In the genomic region with DNA sequence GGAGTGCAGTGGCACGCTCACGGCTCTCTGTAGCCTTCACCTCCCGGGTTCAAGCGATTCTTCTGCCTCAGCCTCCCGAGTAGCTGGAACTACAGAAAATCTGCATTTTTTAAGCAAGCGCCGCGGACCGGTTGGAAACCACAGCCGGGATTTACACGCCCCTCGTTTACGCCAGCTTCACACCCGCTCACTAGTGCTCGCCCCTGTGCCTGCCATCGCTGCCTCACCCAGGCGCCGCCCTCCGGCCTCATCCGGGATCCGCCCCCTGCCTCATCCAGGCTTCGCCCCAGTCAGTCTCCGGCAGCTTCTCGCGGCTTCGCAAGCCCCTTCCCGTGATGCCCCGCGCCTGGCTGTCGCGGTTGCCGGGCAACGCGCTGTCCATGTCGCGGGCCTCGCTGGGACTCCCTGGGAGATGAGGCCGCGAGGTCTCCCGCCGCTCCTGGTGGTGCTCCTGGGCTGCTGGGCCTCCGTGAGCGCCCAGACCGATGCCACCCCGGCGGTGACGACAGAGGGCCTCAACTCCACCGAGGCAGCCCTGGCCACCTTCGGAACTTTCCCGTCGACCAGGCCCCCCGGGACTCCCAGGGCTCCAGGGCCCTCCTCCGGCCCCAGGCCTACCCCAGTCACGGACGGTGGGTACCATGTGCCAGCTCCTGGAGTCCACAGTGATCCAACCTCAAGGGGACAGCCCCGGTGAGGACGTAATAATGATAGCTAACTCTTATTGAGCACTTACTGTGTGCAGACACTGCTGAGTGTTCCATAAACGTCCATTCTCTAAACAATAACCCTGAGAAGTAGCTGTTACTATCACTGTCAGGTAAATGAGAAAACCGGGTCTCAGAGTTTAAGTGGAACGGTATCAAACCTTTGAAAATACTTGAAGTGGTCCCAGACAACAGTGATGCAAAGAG, we compare ENCODE assay signal across 1 cellular context.
A peak's percentile ranks its signal among the peaks of the same experiment; 100 is the strongest.
TF ChIP-seq lines count a peak whose summit lies in the region.

A gene (plus strand): TSS at position 359 of the 914 bp plus-strand sequence. CDS start 54 bp downstream, at position 413.

TF ChIP-seq in HepG2, 621 proteins besides CTCF, POLR2A, EP300 and RAD21 (continued from another document and continues in another):
- TF ChIP-seq, protein P1, sequence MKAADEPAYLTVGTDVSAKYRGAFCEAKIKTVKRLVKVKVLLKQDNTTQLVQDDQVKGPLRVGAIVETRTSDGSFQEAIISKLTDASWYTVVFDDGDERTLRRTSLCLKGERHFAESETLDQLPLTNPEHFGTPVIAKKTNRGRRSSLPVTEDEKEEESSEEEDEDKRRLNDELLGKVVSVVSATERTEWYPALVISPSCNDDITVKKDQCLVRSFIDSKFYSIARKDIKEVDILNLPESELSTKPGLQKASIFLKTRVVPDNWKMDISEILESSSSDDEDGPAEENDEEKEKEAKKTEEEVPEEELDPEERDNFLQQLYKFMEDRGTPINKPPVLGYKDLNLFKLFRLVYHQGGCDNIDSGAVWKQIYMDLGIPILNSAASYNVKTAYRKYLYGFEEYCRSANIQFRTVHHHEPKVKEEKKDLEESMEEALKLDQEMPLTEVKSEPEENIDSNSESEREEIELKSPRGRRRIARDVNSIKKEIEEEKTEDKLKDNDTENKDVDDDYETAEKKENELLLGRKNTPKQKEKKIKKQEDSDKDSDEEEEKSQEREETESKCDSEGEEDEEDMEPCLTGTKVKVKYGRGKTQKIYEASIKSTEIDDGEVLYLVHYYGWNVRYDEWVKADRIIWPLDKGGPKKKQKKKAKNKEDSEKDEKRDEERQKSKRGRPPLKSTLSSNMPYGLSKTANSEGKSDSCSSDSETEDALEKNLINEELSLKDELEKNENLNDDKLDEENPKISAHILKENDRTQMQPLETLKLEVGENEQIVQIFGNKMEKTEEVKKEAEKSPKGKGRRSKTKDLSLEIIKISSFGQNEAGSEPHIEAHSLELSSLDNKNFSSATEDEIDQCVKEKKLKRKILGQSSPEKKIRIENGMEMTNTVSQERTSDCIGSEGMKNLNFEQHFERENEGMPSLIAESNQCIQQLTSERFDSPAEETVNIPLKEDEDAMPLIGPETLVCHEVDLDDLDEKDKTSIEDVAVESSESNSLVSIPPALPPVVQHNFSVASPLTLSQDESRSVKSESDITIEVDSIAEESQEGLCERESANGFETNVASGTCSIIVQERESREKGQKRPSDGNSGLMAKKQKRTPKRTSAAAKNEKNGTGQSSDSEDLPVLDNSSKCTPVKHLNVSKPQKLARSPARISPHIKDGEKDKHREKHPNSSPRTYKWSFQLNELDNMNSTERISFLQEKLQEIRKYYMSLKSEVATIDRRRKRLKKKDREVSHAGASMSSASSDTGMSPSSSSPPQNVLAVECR (CRISPR knock-in tag; IDR thresholded peaks at IDR 0.05; ENCODE audit: borderline replicate concordance), result peak; percentile 99
- TF ChIP-seq ZNF225 (CRISPR knock-in tag; IDR thresholded peaks at IDR 0.05), result peak; percentile 79; the same call in 1 of the 2 replicates
- TF ChIP-seq SALL2 (CRISPR knock-in tag; IDR thresholded peaks at IDR 0.05), result peak; percentile 64; the same call in 1 of the 2 replicates
- TF ChIP-seq, protein P2, sequence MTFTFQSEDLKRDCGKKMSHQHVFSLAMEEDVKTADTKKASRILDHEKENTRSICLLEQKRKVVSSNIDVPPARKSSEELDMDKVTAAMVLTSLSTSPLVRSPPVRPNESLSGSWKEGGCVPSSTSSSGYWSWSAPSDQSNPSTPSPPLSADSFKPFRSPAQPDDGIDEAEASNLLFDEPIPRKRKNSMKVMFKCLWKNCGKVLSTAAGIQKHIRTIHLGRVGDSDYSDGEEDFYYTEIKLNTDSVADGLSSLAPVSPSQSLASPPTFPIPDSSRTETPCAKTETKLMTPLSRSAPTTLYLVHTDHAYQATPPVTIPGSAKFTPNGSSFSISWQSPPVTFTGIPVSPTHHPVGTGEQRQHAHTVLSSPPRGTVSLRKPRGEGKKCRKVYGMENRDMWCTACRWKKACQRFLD (CRISPR knock-in tag; IDR thresholded peaks at IDR 0.05; ENCODE audit: borderline replicate concordance), result 0 out of 2 replicates have a peak, but pooled peaks have one; percentile 30
- TF ChIP-seq PHF20 (CRISPR knock-in tag; IDR thresholded peaks at IDR 0.05), result peak; percentile 75
- no peak for TF ChIP-seq KDM3A (CRISPR knock-in tag; IDR thresholded peaks at IDR 0.05; ENCODE audit: low read depth)
- peak; percentile 83; the same call in 1 of the 2 replicates for TF ChIP-seq GTF3A (CRISPR knock-in tag; conservative IDR thresholded peaks at IDR 0.05)
- TF ChIP-seq CENPT (CRISPR knock-in tag; IDR thresholded peaks at IDR 0.05; ENCODE audit: low read depth), result no peak
- no peak for TF ChIP-seq REPIN1 (CRISPR knock-in tag; IDR thresholded peaks at IDR 0.05; ENCODE audit: borderline replicate concordance, low read depth)
- no peak for TF ChIP-seq ZNF20 (CRISPR knock-in tag; IDR thresholded peaks at IDR 0.05)
- TF ChIP-seq, protein P3, sequence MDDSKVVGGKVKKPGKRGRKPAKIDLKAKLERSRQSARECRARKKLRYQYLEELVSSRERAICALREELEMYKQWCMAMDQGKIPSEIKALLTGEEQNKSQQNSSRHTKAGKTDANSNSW (CRISPR knock-in tag; IDR thresholded peaks at IDR 0.05; ENCODE audit: borderline replicate concordance), result peak; percentile 53; the same call in 1 of the 2 replicates
- TF ChIP-seq PAWR (CRISPR knock-in tag; IDR thresholded peaks at IDR 0.05; ENCODE audit: borderline replicate concordance), result no peak
- TF ChIP-seq NFIB (CRISPR knock-in tag; IDR thresholded peaks at IDR 0.05; ENCODE audit: borderline replicate concordance), result no peak
- TF ChIP-seq, protein P4, sequence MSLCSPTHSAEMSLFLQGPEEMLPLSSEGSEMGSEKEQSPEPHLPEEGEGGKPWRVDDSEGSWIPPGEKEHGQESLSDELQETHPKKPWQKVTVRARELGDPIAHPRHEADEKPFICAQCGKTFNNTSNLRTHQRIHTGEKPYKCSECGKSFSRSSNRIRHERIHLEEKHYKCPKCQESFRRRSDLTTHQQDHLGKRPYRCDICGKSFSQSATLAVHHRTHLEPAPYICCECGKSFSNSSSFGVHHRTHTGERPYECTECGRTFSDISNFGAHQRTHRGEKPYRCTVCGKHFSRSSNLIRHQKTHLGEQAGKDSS (CRISPR knock-in tag; IDR thresholded peaks at IDR 0.05; ENCODE audit: borderline replicate concordance, low read depth), result peak; percentile 84
- TF ChIP-seq ZNF660 (CRISPR knock-in tag; IDR thresholded peaks at IDR 0.05; ENCODE audit: borderline replicate concordance, low read depth), result no peak
- TF ChIP-seq ZNF562 (CRISPR knock-in tag; IDR thresholded peaks at IDR 0.05; ENCODE audit: borderline replicate concordance), result no peak
- TF ChIP-seq EZH2 (conservative IDR thresholded peaks at IDR 0.05; ENCODE audit: low read depth, low read length), result no peak
- TF ChIP-seq ZNF674 (CRISPR knock-in tag; IDR thresholded peaks at IDR 0.05; ENCODE audit: low read depth), result no peak
- no peak for TF ChIP-seq FOXK2 (IDR thresholded peaks at IDR 0.05)
- no peak for TF ChIP-seq MAFF (IDR thresholded peaks at IDR 0.05; ENCODE audit: low read depth, low read length)
- TF ChIP-seq GZF1 (CRISPR knock-in tag; IDR thresholded peaks at IDR 0.05), result 0 out of 2 replicates have a peak, but pooled peaks have one; percentile 26
- TF ChIP-seq, protein P5, sequence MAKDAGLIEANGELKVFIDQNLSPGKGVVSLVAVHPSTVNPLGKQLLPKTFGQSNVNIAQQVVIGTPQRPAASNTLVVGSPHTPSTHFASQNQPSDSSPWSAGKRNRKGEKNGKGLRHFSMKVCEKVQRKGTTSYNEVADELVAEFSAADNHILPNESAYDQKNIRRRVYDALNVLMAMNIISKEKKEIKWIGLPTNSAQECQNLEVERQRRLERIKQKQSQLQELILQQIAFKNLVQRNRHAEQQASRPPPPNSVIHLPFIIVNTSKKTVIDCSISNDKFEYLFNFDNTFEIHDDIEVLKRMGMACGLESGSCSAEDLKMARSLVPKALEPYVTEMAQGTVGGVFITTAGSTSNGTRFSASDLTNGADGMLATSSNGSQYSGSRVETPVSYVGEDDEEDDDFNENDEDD (CRISPR knock-in tag; IDR thresholded peaks at IDR 0.05; ENCODE audit: borderline replicate concordance), result peak; percentile 83
- no peak for TF ChIP-seq NCOA5 (CRISPR knock-in tag; IDR thresholded peaks at IDR 0.05)
- no peak for TF ChIP-seq TEAD3 (CRISPR knock-in tag; optimal IDR thresholded peaks at IDR 0.05; ENCODE audit: borderline replicate concordance)
- TF ChIP-seq ZNF207 (IDR thresholded peaks at IDR 0.05; ENCODE audit: borderline replicate concordance), result no peak
- TF ChIP-seq TOE1 (CRISPR knock-in tag; IDR thresholded peaks at IDR 0.05), result no peak
- no peak for TF ChIP-seq SYNCRIP (IDR thresholded peaks at IDR 0.05; ENCODE audit: insufficient read depth, low read depth, low read length)
- no peak for TF ChIP-seq NR3C1 (CRISPR knock-in tag; IDR thresholded peaks at IDR 0.05)
- TF ChIP-seq ZNF737 (CRISPR knock-in tag; IDR thresholded peaks at IDR 0.05; ENCODE audit: borderline replicate concordance), result 0 out of 2 replicates have a peak, but pooled peaks have one; percentile 30
- TF ChIP-seq, protein P6, sequence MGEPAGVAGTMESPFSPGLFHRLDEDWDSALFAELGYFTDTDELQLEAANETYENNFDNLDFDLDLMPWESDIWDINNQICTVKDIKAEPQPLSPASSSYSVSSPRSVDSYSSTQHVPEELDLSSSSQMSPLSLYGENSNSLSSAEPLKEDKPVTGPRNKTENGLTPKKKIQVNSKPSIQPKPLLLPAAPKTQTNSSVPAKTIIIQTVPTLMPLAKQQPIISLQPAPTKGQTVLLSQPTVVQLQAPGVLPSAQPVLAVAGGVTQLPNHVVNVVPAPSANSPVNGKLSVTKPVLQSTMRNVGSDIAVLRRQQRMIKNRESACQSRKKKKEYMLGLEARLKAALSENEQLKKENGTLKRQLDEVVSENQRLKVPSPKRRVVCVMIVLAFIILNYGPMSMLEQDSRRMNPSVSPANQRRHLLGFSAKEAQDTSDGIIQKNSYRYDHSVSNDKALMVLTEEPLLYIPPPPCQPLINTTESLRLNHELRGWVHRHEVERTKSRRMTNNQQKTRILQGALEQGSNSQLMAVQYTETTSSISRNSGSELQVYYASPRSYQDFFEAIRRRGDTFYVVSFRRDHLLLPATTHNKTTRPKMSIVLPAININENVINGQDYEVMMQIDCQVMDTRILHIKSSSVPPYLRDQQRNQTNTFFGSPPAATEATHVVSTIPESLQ (CRISPR knock-in tag; conservative IDR thresholded peaks at IDR 0.05), result no peak
- peak; percentile 83; the same call in 1 of the 2 replicates for TF ChIP-seq ZNF350 (CRISPR knock-in tag; IDR thresholded peaks at IDR 0.05; ENCODE audit: borderline replicate concordance, low read depth)
- TF ChIP-seq, protein P7, sequence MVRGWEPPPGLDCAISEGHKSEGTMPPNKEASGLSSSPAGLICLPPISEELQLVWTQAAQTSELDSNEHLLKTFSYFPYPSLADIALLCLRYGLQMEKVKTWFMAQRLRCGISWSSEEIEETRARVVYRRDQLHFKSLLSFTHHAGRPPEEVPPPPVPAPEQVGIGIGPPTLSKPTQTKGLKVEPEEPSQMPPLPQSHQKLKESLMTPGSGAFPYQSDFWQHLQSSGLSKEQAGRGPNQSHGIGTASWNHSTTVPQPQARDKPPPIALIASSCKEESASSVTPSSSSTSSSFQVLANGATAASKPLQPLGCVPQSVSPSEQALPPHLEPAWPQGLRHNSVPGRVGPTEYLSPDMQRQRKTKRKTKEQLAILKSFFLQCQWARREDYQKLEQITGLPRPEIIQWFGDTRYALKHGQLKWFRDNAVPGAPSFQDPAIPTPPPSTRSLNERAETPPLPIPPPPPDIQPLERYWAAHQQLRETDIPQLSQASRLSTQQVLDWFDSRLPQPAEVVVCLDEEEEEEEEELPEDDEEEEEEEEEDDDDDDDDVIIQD (CRISPR knock-in tag; IDR thresholded peaks at IDR 0.05; ENCODE audit: low read depth), result no peak
- peak; percentile 52; the same call in 1 of the 2 replicates for TF ChIP-seq SALL1 (CRISPR knock-in tag; IDR thresholded peaks at IDR 0.05)
- TF ChIP-seq GABPA (IDR thresholded peaks at IDR 0.05; ENCODE audit: low read depth, low read length), result no peak
- 0 out of 2 replicates have a peak, but pooled peaks have one; percentile 25 for TF ChIP-seq GABPA (CRISPR knock-in tag; IDR thresholded peaks at IDR 0.05; ENCODE audit: low read depth)
- no peak for TF ChIP-seq ZNF496 (CRISPR knock-in tag; IDR thresholded peaks at IDR 0.05; ENCODE audit: insufficient replicate concordance)
- no peak for TF ChIP-seq AGO1 (IDR thresholded peaks at IDR 0.05; ENCODE audit: low read depth, low read length, poor library complexity, severe bottlenecking)
- TF ChIP-seq, protein P8, sequence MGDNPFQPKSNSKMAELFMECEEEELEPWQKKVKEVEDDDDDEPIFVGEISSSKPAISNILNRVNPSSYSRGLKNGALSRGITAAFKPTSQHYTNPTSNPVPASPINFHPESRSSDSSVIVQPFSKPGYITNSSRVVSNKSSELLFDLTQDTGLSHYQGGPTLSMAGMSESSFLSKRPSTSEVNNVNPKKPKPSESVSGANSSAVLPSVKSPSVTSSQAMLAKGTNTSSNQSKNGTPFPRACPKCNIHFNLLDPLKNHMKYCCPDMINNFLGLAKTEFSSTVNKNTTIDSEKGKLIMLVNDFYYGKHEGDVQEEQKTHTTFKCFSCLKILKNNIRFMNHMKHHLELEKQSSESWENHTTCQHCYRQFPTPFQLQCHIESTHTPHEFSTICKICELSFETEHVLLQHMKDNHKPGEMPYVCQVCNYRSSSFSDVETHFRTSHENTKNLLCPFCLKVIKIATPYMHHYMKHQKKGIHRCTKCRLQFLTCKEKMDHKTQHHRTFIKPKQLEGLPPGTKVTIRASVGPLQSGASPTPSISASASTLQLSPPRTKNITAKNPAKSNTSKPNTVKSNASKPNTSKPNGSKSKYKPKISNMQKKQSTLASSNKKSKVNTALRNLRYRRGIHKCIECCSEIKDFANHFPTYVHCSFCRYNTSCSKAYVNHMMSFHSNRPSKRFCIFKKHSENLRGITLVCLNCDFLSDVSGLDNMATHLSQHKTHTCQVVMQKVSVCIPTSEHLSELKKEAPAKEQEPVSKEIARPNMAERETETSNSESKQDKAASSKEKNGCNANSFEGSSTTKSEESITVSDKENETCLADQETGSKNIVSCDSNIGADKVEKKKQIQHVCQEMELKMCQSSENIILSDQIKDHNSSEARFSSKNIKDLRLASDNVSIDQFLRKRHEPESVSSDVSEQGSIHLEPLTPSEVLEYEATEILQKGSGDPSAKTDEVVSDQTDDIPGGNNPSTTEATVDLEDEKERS (CRISPR knock-in tag; IDR thresholded peaks at IDR 0.05), result peak; percentile 75
- TF ChIP-seq ZNF230 (CRISPR knock-in tag; IDR thresholded peaks at IDR 0.05), result peak; percentile 84; the same call in 1 of the 2 replicates
- TF ChIP-seq ZNF343 (CRISPR knock-in tag; IDR thresholded peaks at IDR 0.05), result peak; percentile 87
- no peak for TF ChIP-seq HOXA9 (CRISPR knock-in tag; IDR thresholded peaks at IDR 0.05; ENCODE audit: borderline replicate concordance)
- TF ChIP-seq, protein P9, sequence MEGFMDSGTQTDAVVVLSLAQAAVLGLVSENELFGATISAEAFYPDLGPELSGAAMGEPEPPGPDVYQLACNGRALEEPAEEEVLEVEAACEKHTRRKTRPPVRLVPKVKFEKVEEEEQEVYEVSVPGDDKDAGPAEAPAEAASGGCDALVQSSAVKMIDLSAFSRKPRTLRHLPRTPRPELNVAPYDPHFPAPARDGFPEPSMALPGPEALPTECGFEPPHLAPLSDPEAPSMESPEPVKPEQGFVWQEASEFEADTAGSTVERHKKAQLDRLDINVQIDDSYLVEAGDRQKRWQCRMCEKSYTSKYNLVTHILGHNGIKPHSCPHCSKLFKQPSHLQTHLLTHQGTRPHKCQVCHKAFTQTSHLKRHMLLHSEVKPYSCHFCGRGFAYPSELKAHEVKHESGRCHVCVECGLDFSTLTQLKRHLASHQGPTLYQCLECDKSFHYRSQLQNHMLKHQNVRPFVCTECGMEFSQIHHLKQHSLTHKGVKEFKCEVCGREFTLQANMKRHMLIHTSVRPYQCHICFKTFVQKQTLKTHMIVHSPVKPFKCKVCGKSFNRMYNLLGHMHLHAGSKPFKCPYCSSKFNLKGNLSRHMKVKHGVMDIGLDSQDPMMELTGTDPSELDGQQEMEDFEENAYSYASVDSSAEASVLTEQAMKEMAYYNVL (CRISPR knock-in tag; IDR thresholded peaks at IDR 0.05; ENCODE audit: borderline replicate concordance), result no peak
- peak; percentile 33 for TF ChIP-seq SRSF1 (optimal IDR thresholded peaks at IDR 0.05; ENCODE audit: low read depth, low read length)
- no peak for TF ChIP-seq CC2D1A (CRISPR knock-in tag; IDR thresholded peaks at IDR 0.05)
